ENCODE assay signal across 9 cellular contexts in the genomic region with DNA sequence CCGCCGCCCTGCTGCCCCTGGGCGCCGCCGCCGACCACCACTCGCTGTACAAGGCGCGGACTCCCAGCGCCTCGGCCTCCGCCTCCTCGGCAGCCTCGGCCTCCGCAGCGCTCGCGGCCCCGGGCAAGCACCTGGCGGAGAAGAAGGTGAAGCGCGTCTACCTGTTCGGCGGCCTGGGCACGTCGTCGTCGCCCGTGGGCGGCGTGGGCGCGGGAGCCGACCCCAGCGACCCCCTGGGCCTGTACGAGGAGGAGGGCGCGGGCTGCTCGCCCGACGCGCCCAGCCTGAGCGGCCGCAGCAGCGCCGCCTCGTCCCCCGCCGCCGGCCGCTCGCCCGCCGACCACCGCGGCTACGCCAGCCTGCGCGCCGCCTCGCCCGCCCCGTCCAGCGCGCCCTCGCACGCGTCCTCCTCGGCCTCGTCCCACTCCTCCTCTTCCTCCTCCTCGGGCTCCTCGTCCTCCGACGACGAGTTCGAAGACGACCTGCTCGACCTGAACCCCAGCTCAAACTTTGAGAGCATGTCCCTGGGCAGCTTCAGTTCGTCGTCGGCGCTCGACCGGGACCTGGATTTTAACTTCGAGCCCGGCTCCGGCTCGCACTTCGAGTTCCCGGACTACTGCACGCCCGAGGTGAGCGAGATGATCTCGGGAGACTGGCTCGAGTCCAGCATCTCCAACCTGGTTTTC. TPM values are rescaled to one million over a fixed set of nuclear protein-coding genes. Genes with fewer than 3 reads are reported as not detected.
DNase-seq lines count a peak whose midpoint lies in the region; ATAC-seq, FAIRE-seq and TF ChIP-seq lines count a peak whose summit lies in the region.
"Had no signal": no experiment of that assay in that cellular context is flagged by ENCODE, and none has a peak within 500 bp of the region (broad histone marks: within the 10 kb centered on the region; RNA-seq: fewer than 3 reads in every experiment).

No MANE protein-coding gene starts in this region.

- peaks cover 15% of the 10 kb centered on the region for H3K9me3 Mint-ChIP-seq in GM23338
- peaks cover 6 to 32% (median 15%) of the 10 kb centered on the region in 5 experiments for H3K9me3 Mint-ChIP-seq in brain

- H3K4me1 Mint-ChIP-seq in GM23338 (peaks cover 22% of the 10 kb centered on the region), brain (peaks cover 27% of the 10 kb centered on the region)

- H3K79me2 ChIP-seq in GM23338 (replicated peaks; ENCODE audit: insufficient read depth), result peaks cover 70% of the 10 kb centered on the region

- H3K4me2 ChIP-seq in GM23338, result peak overlapping the region; percentile 80

- H3F3A ChIP-seq in GM23338 (replicated peaks; ENCODE audit: low read depth), result peaks cover 11% of the 10 kb centered on the region

- H3K27ac ChIP-seq in GM23338 (ENCODE audit: low read depth) (peak overlapping the region; percentile 94), kidney (ENCODE audit: low read depth in 2 of 2, low read length in 2 of 2) (peak overlapping the region; percentile 90 to 96)

- H3K36me3 ChIP-seq in GM23338 (ENCODE audit: insufficient read depth) (peaks cover 8% of the 10 kb centered on the region; the same call in 1 of the 2 replicates), kidney (ENCODE audit: control insufficient read depth in 1 of 2, insufficient read depth in 2 of 2, low read length in 2 of 2) (no peaks in the 10 kb centered on the region)

- H3K9me2 ChIP-seq in GM23338 (ENCODE audit: insufficient read depth), result no peaks in the 10 kb centered on the region

- peak; percentile 71 for DNase-seq in DMS 273 (lab: John Stamatoyannopoulos, UW; ENCODE audit: unreplicated experiment)
- no peak for DNase-seq in DMS 273 treated with DMSO at 0.1 percent for 48 hours (lab: John Stamatoyannopoulos, UW)
- DNase-seq in GM23338 (ENCODE audit: low spot score), result no peak
- peak; percentile 77 for DNase-seq in NCI-H69 (lab: John Stamatoyannopoulos, UW)
- DNase-seq in kidney, result peak; percentile 81
- DNase-seq in stimulated activated CD4-positive, alpha-beta T cell treated with anti-CD3 and anti-CD28 coated beads, Interleukin-4, amount 100 ng/mL, for 1 hour, result peak; percentile 17
- no peak for DNase-seq in NCI-H446 treated with DMSO at 0.1 percent for 48 hours (lab: John Stamatoyannopoulos, UW)

- H2AFZ ChIP-seq in GM23338, result no peak overlapping the region

- peaks cover 15% of the 10 kb centered on the region for H3K4me1 ChIP-seq in GM23338 (ENCODE audit: insufficient read depth)
- peaks cover 0 to 3% of the 10 kb centered on the region in 2 donors for H3K4me1 ChIP-seq in kidney (ENCODE audit: control insufficient read depth in 1 of 2, insufficient read depth in 1 of 2, low read depth in 1 of 2, low read length in 2 of 2)

- no peaks in the 10 kb centered on the region for H3K9me3 ChIP-seq in kidney (ENCODE audit: control insufficient read depth in 1 of 2, low read length in 2 of 2)

- no peaks in the 10 kb centered on the region for H3K27me3 ChIP-seq in GM23338 (ENCODE audit: insufficient read depth)

- peak overlapping the region; percentile 96 for H3K27ac Mint-ChIP-seq in GM23338
- H3K27ac Mint-ChIP-seq in brain, result peak overlapping the region; percentile 98 to 100 (median 99)

- TF ChIP-seq CTCF in GM23338 (conservative IDR thresholded peaks at IDR 0.05; ENCODE audit: low read depth in 2 of 2) (no peak), brain (conservative IDR thresholded peaks at IDR 0.05) (no peak), kidney (IDR thresholded peaks at IDR 0.05; ENCODE audit: borderline replicate concordance, extremely low read depth, insufficient read depth) (no peak)

- H3K4me3 ChIP-seq in GM23338 (peak overlapping the region; percentile 75), kidney (ENCODE audit: low read length in 2 of 2) (peak overlapping the region; percentile 60 to 88)

- ATAC-seq in GM23338, result no peak; the same call in 2 of the 3 replicates

- peaks cover 10% of the 10 kb centered on the region; the same call in 1 of the 2 replicates for H4K20me1 ChIP-seq in GM23338 (replicated peaks; ENCODE audit: insufficient read depth)

- intact Hi-C loops in kidney (cut with DNase I), result loop anchor here (5.0 kb wide), 1 partner anchor 452 kb away; no protein-coding TSS in a partner anchor

- peak overlapping the region; percentile 97 for H3K4me3 Mint-ChIP-seq in GM23338
- peak overlapping the region; percentile 98 to 100 (median 99) for H3K4me3 Mint-ChIP-seq in brain

- no peak for FAIRE-seq in kidney (lab: Jason Lieb, UNC)
- FAIRE-seq: A204.1 had no signal

- H3K9ac ChIP-seq in kidney (ENCODE audit: low read length in 2 of 2), result peak overlapping the region; percentile 44 to 85

- H3K27me3 Mint-ChIP-seq in GM23338 (ENCODE audit: insufficient read depth, low read depth, poor library complexity) (peaks cover 28% of the 10 kb centered on the region), brain (peaks cover 36% of the 10 kb centered on the region)

- H3K36me3 Mint-ChIP-seq in GM23338 (ENCODE audit: low read depth), result peaks cover 51% of the 10 kb centered on the region
- H3K36me3 Mint-ChIP-seq in brain, result peaks cover 54% of the 10 kb centered on the region

TF ChIP-seq in GM23338, 12 proteins besides CTCF, POLR2A, EP300 and RAD21:
- TF ChIP-seq POLR2AphosphoS5 (IDR thresholded peaks at IDR 0.05; ENCODE audit: low read depth), result peak; percentile 36; the same call in 1 of the 2 replicates
- TF ChIP-seq, protein P1, sequence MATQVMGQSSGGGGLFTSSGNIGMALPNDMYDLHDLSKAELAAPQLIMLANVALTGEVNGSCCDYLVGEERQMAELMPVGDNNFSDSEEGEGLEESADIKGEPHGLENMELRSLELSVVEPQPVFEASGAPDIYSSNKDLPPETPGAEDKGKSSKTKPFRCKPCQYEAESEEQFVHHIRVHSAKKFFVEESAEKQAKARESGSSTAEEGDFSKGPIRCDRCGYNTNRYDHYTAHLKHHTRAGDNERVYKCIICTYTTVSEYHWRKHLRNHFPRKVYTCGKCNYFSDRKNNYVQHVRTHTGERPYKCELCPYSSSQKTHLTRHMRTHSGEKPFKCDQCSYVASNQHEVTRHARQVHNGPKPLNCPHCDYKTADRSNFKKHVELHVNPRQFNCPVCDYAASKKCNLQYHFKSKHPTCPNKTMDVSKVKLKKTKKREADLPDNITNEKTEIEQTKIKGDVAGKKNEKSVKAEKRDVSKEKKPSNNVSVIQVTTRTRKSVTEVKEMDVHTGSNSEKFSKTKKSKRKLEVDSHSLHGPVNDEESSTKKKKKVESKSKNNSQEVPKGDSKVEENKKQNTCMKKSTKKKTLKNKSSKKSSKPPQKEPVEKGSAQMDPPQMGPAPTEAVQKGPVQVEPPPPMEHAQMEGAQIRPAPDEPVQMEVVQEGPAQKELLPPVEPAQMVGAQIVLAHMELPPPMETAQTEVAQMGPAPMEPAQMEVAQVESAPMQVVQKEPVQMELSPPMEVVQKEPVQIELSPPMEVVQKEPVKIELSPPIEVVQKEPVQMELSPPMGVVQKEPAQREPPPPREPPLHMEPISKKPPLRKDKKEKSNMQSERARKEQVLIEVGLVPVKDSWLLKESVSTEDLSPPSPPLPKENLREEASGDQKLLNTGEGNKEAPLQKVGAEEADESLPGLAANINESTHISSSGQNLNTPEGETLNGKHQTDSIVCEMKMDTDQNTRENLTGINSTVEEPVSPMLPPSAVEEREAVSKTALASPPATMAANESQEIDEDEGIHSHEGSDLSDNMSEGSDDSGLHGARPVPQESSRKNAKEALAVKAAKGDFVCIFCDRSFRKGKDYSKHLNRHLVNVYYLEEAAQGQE (IDR thresholded peaks at IDR 0.05; ENCODE audit: unreplicated experiment), result no peak
TF ChIP-seq in GM23338: peak in this region for 1.

RNA-seq across cellular contexts. Expression of a gene that starts 1.9 kb away (rescaled TPM):
- 156 and 164 TPM in 2 replicates for total RNA-seq in GM23338 (2014; rRNA removed; shearing (Covaris generic))
- polyA plus RNA-seq in GM23338 (2016; fragmentation: Nextera tagmentation; extraction: Ambion mirVana) (235 and 245 TPM in 2 replicates), brain (ENCODE audit: insufficient read depth, low read depth, low replicate concordance) (231 TPM), kidney (ENCODE audit: insufficient read depth, low read depth, low replicate concordance) (5.5 TPM)
- 36.5 TPM for total RNA-seq in kidney

Comparison
In these comparisons a context has a peak if more than half of its experiments do, and no peak if none do; other contexts are left out.
1. DNase-seq: peak in DMS 273 (single experiment), NCI-H69 (single experiment), kidney (single experiment) and stimulated activated CD4-positive, alpha-beta T cell treated with anti-CD3 and anti-CD28 coated beads, Interleukin-4, amount 100 ng/mL, for 1 hour (single experiment); none in DMS 273 treated with DMSO at 0.1 percent for 48 hours (single experiment), GM23338 (single experiment) and NCI-H446 treated with DMSO at 0.1 percent for 48 hours (single experiment).
2. RNA of a gene that starts 1.9 kb away (polyA plus RNA-seq): 235 to 245 TPM in GM23338 and 231 TPM in brain (single experiment); 5.5 TPM in kidney (single experiment); every median in the first group is over 10 times any median in the second.